Comparison of ENCODE assay signal across 19 cellular contexts in genomic region chr20:32157611-32158010, GRCh38.
"Had no signal": no experiment of that assay in that cellular context is flagged by ENCODE, and none has a peak within 500 bp of the region (broad histone marks: within the 10 kb centered on the region; RNA-seq: fewer than 3 reads in every experiment).

No MANE protein-coding gene starts in this region.

- H3K27ac Mint-ChIP-seq: T-cell had no signal

- H3K9me3 Mint-ChIP-seq: T-cell had no signal

- ATAC-seq: gastrocnemius medialis, heart right ventricle, left colon, pancreas, T-cell had no signal

- H3K27ac ChIP-seq: ascending aorta, breast epithelium, dorsolateral prefrontal cortex, gastrocnemius medialis, heart right ventricle, pancreas, SK-N-MC, transverse colon had no signal

- H3K4me1 ChIP-seq: ascending aorta, breast epithelium had no signal

- H3K4me3 ChIP-seq: ascending aorta, breast epithelium, dorsolateral prefrontal cortex, gastrocnemius medialis, heart right ventricle, lung, pancreas, SK-N-MC, transverse colon had no signal

- H3K4me3 Mint-ChIP-seq: T-cell had no signal

- H3K9me3 ChIP-seq: ascending aorta, breast epithelium, gastrocnemius medialis, heart right ventricle, pancreas, transverse colon had no signal

- H3K27me3 Mint-ChIP-seq: T-cell had no signal

- DNase-seq: activated CD4-positive, CD25-positive, alpha-beta regulatory T cell treated with anti-CD3 and anti-CD28 coated beads, Interleukin-2, amount 50 U/mL, for 72 hours; activated gamma-delta T cell; activated T-cell treated with anti-CD3 and anti-CD28 coated beads for 4 hours; dorsolateral prefrontal cortex; erythroblast; gastrocnemius medialis; heart right ventricle; left colon; stimulated activated CD4-positive, alpha-beta T cell treated with anti-CD3 and anti-CD28 coated beads, Interleukin-2, amount 100 ng/mL, for 48 hours; stimulated activated naive CD4-positive, alpha-beta T cell; substantia nigra; T-cell; T1000; transverse colon had no signal

- H3K27me3 ChIP-seq: ascending aorta, breast epithelium, dorsolateral prefrontal cortex, gastrocnemius medialis, heart right ventricle, pancreas, transverse colon had no signal
